ENCODE assay signal across 6 cellular contexts in genomic region chr16:546909-547770, GRCh38.
DNase-seq lines count a peak whose midpoint lies in the region; ATAC-seq and TF ChIP-seq lines count a peak whose summit lies in the region.

No MANE protein-coding gene starts in this region.

- H3K27ac ChIP-seq in HL-60 (replicated peaks) = peak overlapping the region; percentile 61

- ATAC-seq in HG03280 (IDR thresholded peaks at IDR 0.05; ENCODE audit: unreplicated experiment) = no peak
- ATAC-seq in HG03342 (IDR thresholded peaks at IDR 0.05; ENCODE audit: unreplicated experiment) = no peak
- no peak for ATAC-seq in HG02623 (IDR thresholded peaks at IDR 0.05; ENCODE audit: unreplicated experiment)

- DNase-seq in HL-60 (ENCODE audit: low read depth in 1 of 2, low spot score in 1 of 2) = peak; percentile 95 to 99
- peak; percentile 28 for DNase-seq in activated T-cell treated with anti-CD3 and anti-CD28 coated beads for 4 hours
- peak; percentile 48 for DNase-seq in kidney tubule cell (ENCODE audit: low spot score)

- no peaks in the 10 kb centered on the region for H3K27me3 ChIP-seq in HL-60 (ENCODE audit: insufficient read depth, poor library complexity, severe bottlenecking)

- peak; percentile 86 for TF ChIP-seq CTCF in HL-60 (IDR thresholded peaks at IDR 0.05; ENCODE audit: insufficient read depth, low read length)

- peak overlapping the region; percentile 6; the same call in 1 of the 2 replicates for H3K4me3 ChIP-seq in HL-60 (replicated peaks; ENCODE audit: insufficient read depth, low read length)

Comparison
In these comparisons a context has a peak if more than half of its experiments do, and no peak if none do; other contexts are left out.
1. DNase-seq: peak in every context shown above with its lines; median percentile 97 in HL-60; 48 in kidney tubule cell; 28 in activated T-cell treated with anti-CD3 and anti-CD28 coated beads for 4 hours.